8 cellular contexts compared by ENCODE assay signal in the genomic region with DNA sequence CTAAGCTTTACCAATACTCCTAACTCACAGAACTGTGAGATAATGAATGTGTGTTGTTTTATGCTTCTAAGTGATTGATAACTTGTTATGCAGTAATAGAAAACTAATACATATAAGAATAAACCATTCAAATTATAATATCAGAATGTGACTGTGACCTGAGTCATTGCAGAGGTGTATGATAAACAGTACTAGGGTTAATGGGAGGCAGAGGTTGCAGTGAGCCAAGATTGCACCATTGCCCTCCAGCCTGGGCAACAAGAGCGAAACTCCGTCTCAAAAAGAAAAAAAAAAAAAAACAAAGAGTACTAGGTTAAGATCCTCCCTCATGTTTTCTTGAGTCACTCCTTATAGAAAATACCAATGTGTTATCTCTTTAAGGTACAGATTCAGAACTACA.
"Had no signal": no experiment of that assay in that cellular context is flagged by ENCODE, and none has a peak within 500 bp of the region (broad histone marks: within the 10 kb centered on the region; RNA-seq: fewer than 3 reads in every experiment).

No MANE protein-coding gene starts in this region.

- ATAC-seq: GM12878 had no signal

- H3K4me3 ChIP-seq: GM12878 had no signal

- FAIRE-seq: G401.6, GM12878, GM12891, GM12892, GM18507, GM19239 had no signal

- DNase-seq: GDM1, GF-D8 had no signal
